ENCODE assay signal across 16 cellular contexts in genomic region chr1:64829411-64830033, GRCh38.
DNase-seq lines count a peak whose midpoint lies in the region; ATAC-seq, FAIRE-seq and TF ChIP-seq lines count a peak whose summit lies in the region.
"Had no signal": no experiment of that assay in that cellular context is flagged by ENCODE, and none has a peak within 500 bp of the region (broad histone marks: within the 10 kb centered on the region; RNA-seq: fewer than 3 reads in every experiment).

No MANE protein-coding gene starts in this region.

- no peaks in the 10 kb centered on the region for H3K23me2 ChIP-seq in H1 (ENCODE audit: low read depth, low read length)

- no TSS peak for BruUV-seq in OCI-LY7 (replicated peaks; lab: Mats Ljungman, UMichigan)

- no peaks in the 10 kb centered on the region for H3K27me3 ChIP-seq in H1 (replicated peaks in 1 of 4; ENCODE audit: control insufficient read depth in 3 of 4, extremely low read depth in 1 of 4, insufficient read depth in 3 of 4, low read length in 3 of 4)
- H3K27me3 ChIP-seq: MG63 had no signal

- peaks cover 8% of the 10 kb centered on the region for H3K4me1 ChIP-seq in OCI-LY7 (ENCODE audit: insufficient read depth, low read length, poor library complexity, severe bottlenecking)
- peaks cover 0 to 6% (median 0%) of the 10 kb centered on the region in 4 experiments; a peak in 1 of 7 replicates for H3K4me1 ChIP-seq in H1 (replicated peaks in 1 of 4; ENCODE audit: control insufficient read depth in 3 of 4, insufficient read depth in 4 of 4, low read length in 3 of 4)
- H3K4me1 ChIP-seq: Caco-2 had no signal

- H4K91ac ChIP-seq in H1 (replicated peaks; ENCODE audit: insufficient read length, low read length) = no peak overlapping the region

- no peak overlapping the region for H4K5ac ChIP-seq in H1 (ENCODE audit: insufficient read length, low read depth, low read length)

- H3K14ac ChIP-seq in H1 (ENCODE audit: insufficient read length) = no peak overlapping the region

- no peaks in the 10 kb centered on the region for H3K27me3 Mint-ChIP-seq in activated CD8-positive, alpha-beta memory T cell treated with anti-CD3 and anti-CD28 coated beads, Interleukin-2, amount 10 ng/mL, durations not matched to agents 7 days and 5 days
- no peaks in the 10 kb centered on the region for H3K27me3 Mint-ChIP-seq in natural killer cell treated with Interleukin-12 subunit alpha and Interleukin-12 subunit beta and Interleukin-15 and Interleukin-18, amount 100 ng/mL, for 72 hours
- H3K27me3 Mint-ChIP-seq: stimulated activated naive CD8-positive, alpha-beta T cell treated with anti-CD3 and anti-CD28 coated beads, Interleukin-15, Interleukin-2, amounts not matched to agents 100 ng/mL and 50 ng/mL, for 24 hours had no signal

- no peak overlapping the region for H3K27ac ChIP-seq in OCI-LY7 (ENCODE audit: low read depth, low read length, poor library complexity, severe bottlenecking)
- H3K27ac ChIP-seq in H1 (ENCODE audit: low read depth, low read length) = no peak overlapping the region

- peaks cover 29% of the 10 kb centered on the region for H3K36me3 ChIP-seq in OCI-LY7 (ENCODE audit: insufficient read depth, low read length)
- peaks cover 0 to 12% (median 6%) of the 10 kb centered on the region in 4 experiments; a peak in 6 of 8 replicates for H3K36me3 ChIP-seq in H1 (ENCODE audit: control insufficient read depth in 2 of 4, insufficient read depth in 4 of 4, low read length in 3 of 4)

- intact Hi-C loops in OCI-LY7 (cut with micrococcal nuclease; ENCODE audit: unreplicated experiment) = no loop called here

- 79% methylated on average over 9 of the region's 9 CpGs; no CpG with 5 or more reads in 1 of the 2 experiments for WGBS in H1 (ENCODE audit: extremely low coverage in 1 of 2, insufficient coverage in 1 of 2, insufficient read length in 1 of 2, insufficient replicate concordance in 2 of 2, low coverage in 1 of 2, low lambda C conversion rate in 2 of 2, missing lambda C conversion rate in 1 of 2), 2 experiments

- H2BK5ac ChIP-seq in H1 (ENCODE audit: low read depth, low read length) = no peak overlapping the region

- H2BK15ac ChIP-seq in H1 (ENCODE audit: low read length) = no peak overlapping the region

- peaks cover 22% of the 10 kb centered on the region for H3K36me3 Mint-ChIP-seq in activated CD8-positive, alpha-beta memory T cell treated with anti-CD3 and anti-CD28 coated beads, Interleukin-2, amount 10 ng/mL, durations not matched to agents 7 days and 5 days
- H3K36me3 Mint-ChIP-seq in natural killer cell treated with Interleukin-12 subunit alpha and Interleukin-12 subunit beta and Interleukin-15 and Interleukin-18, amount 100 ng/mL, for 72 hours = peaks cover 14% of the 10 kb centered on the region

- DNase-seq in activated CD8-positive, alpha-beta memory T cell treated with anti-CD3 and anti-CD28 coated beads, Interleukin-2, amount 10 ng/mL, durations not matched to agents 7 days and 5 days = no peak
- no peak for DNase-seq in activated CD8-positive, alpha-beta memory T cell treated with anti-CD3 and anti-CD28 coated beads for 24 hours
- DNase-seq in OCI-LY7 (ENCODE audit: low spot score) (no peak), H1 (ENCODE audit: low read depth in 1 of 2, low spot score in 2 of 2) (no peak), NCI-H2029 treated with DMSO at 0.1 percent for 48 hours (lab: John Stamatoyannopoulos, UW) (no peak)
- DNase-seq in natural killer cell treated with Interleukin-12 subunit alpha and Interleukin-12 subunit beta and Interleukin-15 and Interleukin-18, amount 100 ng/mL, for 72 hours (ENCODE audit: low spot score) = no peak
- DNase-seq in central memory CD4-positive, alpha-beta T cell = no peak
- DNase-seq: ACHN, Caco-2, left colon, MG63, NCI-H2029, posterior cingulate gyrus had no signal

- CTCF ChIA-PET in activated CD8-positive, alpha-beta memory T cell treated with anti-CD3 and anti-CD28 coated beads, Interleukin-2, amount 10 ng/mL, durations not matched to agents 7 days and 5 days (lab: Charles Lee) = interaction anchor here (1.6 kb wide), 1 partner anchor 154 kb away, joined by 3 read pairs; no protein-coding TSS in a partner anchor
- CTCF ChIA-PET in OCI-LY7 (lab: Charles Lee; ENCODE audit: unreplicated experiment) (no interaction called here), H1 (lab: Charles Lee; ENCODE audit: partially characterized antibody) (interaction anchor here (1.0 to 1.5 kb wide), 3 partner anchors 12 to 560 kb away, joined by 3 to 8 read pairs (median 5); no protein-coding TSS in a partner anchor)

- H3K9me2 ChIP-seq in OCI-LY7 (ENCODE audit: insufficient read depth, low read length) = no peaks in the 10 kb centered on the region

- H2BK120ac ChIP-seq in H1 (replicated peaks; ENCODE audit: low read depth, low read length) = no peak overlapping the region

- peaks cover 36% of the 10 kb centered on the region for H3K4me1 Mint-ChIP-seq in activated CD8-positive, alpha-beta memory T cell treated with anti-CD3 and anti-CD28 coated beads, Interleukin-2, amount 10 ng/mL, durations not matched to agents 7 days and 5 days
- H3K4me1 Mint-ChIP-seq in natural killer cell treated with Interleukin-12 subunit alpha and Interleukin-12 subunit beta and Interleukin-15 and Interleukin-18, amount 100 ng/mL, for 72 hours (ENCODE audit: low read depth in 2 of 2) = peaks cover 33 to 40% of the 10 kb centered on the region in 2 donors

- H3K4me3 ChIP-seq in OCI-LY7 (ENCODE audit: low read depth, low read length, poor library complexity, severe bottlenecking) (no peak overlapping the region), H1 (ENCODE audit: extremely low read depth in 1 of 4, insufficient read depth in 2 of 4, low read depth in 3 of 4, low read length in 4 of 4) (no peak overlapping the region)
- H3K4me3 ChIP-seq: MG63 had no signal

- 0 out of 2 replicates have a peak overlapping the region, but pooled peaks have one; percentile 23 for H3K4me2 ChIP-seq in OCI-LY7 (ENCODE audit: low read length)
- H3K4me2 ChIP-seq in H1 (ENCODE audit: insufficient read depth in 1 of 2, low read depth in 2 of 2, low read length in 2 of 2) = no peak overlapping the region

- no peak overlapping the region for H3K9ac ChIP-seq in H1 (replicated peaks in 1 of 4; ENCODE audit: extremely low read depth in 1 of 4, low read depth in 3 of 4, low read length in 3 of 4)

- TF ChIP-seq CTCF in OCI-LY7 (conservative IDR thresholded peaks at IDR 0.05; ENCODE audit: low read length) (no peak), H1 (IDR thresholded peaks at IDR 0.05; ENCODE audit: control extremely low read depth in 1 of 3, insufficient read depth in 1 of 3, low read depth in 1 of 3, low read length in 3 of 3) (no peak)

- H4K20me1 ChIP-seq in OCI-LY7 (ENCODE audit: insufficient read depth, low read length) (no peaks in the 10 kb centered on the region), H1 (replicated peaks in 1 of 2; ENCODE audit: control insufficient read depth in 1 of 2, insufficient read depth in 2 of 2, low read length in 2 of 2) (no peaks in the 10 kb centered on the region)

- no peaks in the 10 kb centered on the region for H3K9me3 ChIP-seq in OCI-LY7 (ENCODE audit: low read length)
- no peaks in the 10 kb centered on the region for H3K9me3 ChIP-seq in H1 (ENCODE audit: insufficient read depth in 2 of 2, low read depth in 1 of 2, low read length in 1 of 2)
- H3K9me3 ChIP-seq: Caco-2, MG63 had no signal

- ATAC-seq in activated CD8-positive, alpha-beta memory T cell treated with anti-CD3 and anti-CD28 coated beads, Interleukin-2, amount 10 ng/mL, durations not matched to agents 7 days and 5 days = no peak
- ATAC-seq in natural killer cell treated with Interleukin-12 subunit alpha and Interleukin-12 subunit beta and Interleukin-15 and Interleukin-18, amount 100 ng/mL, for 72 hours = no peak
- ATAC-seq in SK-N-SH treated with all-trans-retinoic acid at 6 μM for 48 hours = no peak
- ATAC-seq: HCT116, left colon had no signal

- H3K79me2 ChIP-seq in OCI-LY7 (ENCODE audit: insufficient read depth, low read depth, low read length) (no peaks in the 10 kb centered on the region), H1 (ENCODE audit: control insufficient read depth in 1 of 2, insufficient read depth in 2 of 2, low read length in 2 of 2) (no peaks in the 10 kb centered on the region)

- POLR2A ChIA-PET in OCI-LY7 (lab: Charles Lee) (no interaction called here), H1 (lab: Charles Lee; ENCODE audit: partially characterized antibody) (no interaction called here)

- no peak overlapping the region for H2BK20ac ChIP-seq in H1 (ENCODE audit: low read length)

- H3K56ac ChIP-seq in H1 (replicated peaks; ENCODE audit: insufficient read length, low read depth, low read length) = no peak overlapping the region

- H2AFZ ChIP-seq in OCI-LY7 (ENCODE audit: low read length) (no peak overlapping the region), H1 (ENCODE audit: low read length) (no peak overlapping the region)

- no peak overlapping the region for H3K23ac ChIP-seq in H1 (ENCODE audit: insufficient read length)

- no peak overlapping the region for H3K18ac ChIP-seq in H1 (ENCODE audit: extremely low read depth, low read length)

- no peak overlapping the region for H2AK5ac ChIP-seq in H1 (ENCODE audit: low read depth, low read length)

- no peaks in the 10 kb centered on the region for H3K9me3 Mint-ChIP-seq in activated CD8-positive, alpha-beta memory T cell treated with anti-CD3 and anti-CD28 coated beads, Interleukin-2, amount 10 ng/mL, durations not matched to agents 7 days and 5 days (ENCODE audit: low read depth)
- no peaks in the 10 kb centered on the region for H3K9me3 Mint-ChIP-seq in natural killer cell treated with Interleukin-12 subunit alpha and Interleukin-12 subunit beta and Interleukin-15 and Interleukin-18, amount 100 ng/mL, for 72 hours
- H3K9me3 Mint-ChIP-seq: stimulated activated naive CD8-positive, alpha-beta T cell treated with anti-CD3 and anti-CD28 coated beads, Interleukin-15, Interleukin-2, amounts not matched to agents 100 ng/mL and 50 ng/mL, for 24 hours had no signal

- peak overlapping the region; percentile 78 for H3K27ac Mint-ChIP-seq in activated CD8-positive, alpha-beta memory T cell treated with anti-CD3 and anti-CD28 coated beads, Interleukin-2, amount 10 ng/mL, durations not matched to agents 7 days and 5 days
- H3K27ac Mint-ChIP-seq in natural killer cell treated with Interleukin-12 subunit alpha and Interleukin-12 subunit beta and Interleukin-15 and Interleukin-18, amount 100 ng/mL, for 72 hours = peak overlapping the region; percentile 95 to 96

- no peak for TF ChIP-seq RAD21 in H1 (IDR thresholded peaks at IDR 0.05 in 1 of 2, conservative IDR thresholded peaks at IDR 0.05 in 1 of 2; ENCODE audit: low read depth in 2 of 2, low read length in 2 of 2)

- no peak overlapping the region for H2BK12ac ChIP-seq in H1 (ENCODE audit: low read depth, low read length)

- TF ChIP-seq POLR2A in H1 (IDR thresholded peaks at IDR 0.05; ENCODE audit: control extremely low read depth in 1 of 2, low read depth in 2 of 2, low read length in 2 of 2) = no peak

- no peak overlapping the region for H3K4ac ChIP-seq in H1 (replicated peaks; ENCODE audit: insufficient read length, low read depth, low read length)

- peak; percentile 76 for FAIRE-seq in H1 (lab: Jason Lieb, UNC)

- no peak overlapping the region for H4K8ac ChIP-seq in H1 (ENCODE audit: extremely low read depth, insufficient read depth, low read length)

- no peak overlapping the region for H3K4me3 Mint-ChIP-seq in activated CD8-positive, alpha-beta memory T cell treated with anti-CD3 and anti-CD28 coated beads, Interleukin-2, amount 10 ng/mL, durations not matched to agents 7 days and 5 days
- no peak overlapping the region for H3K4me3 Mint-ChIP-seq in natural killer cell treated with Interleukin-12 subunit alpha and Interleukin-12 subunit beta and Interleukin-15 and Interleukin-18, amount 100 ng/mL, for 72 hours

- no peaks in the 10 kb centered on the region; the same call in 1 of the 2 replicates for H3K79me1 ChIP-seq in H1 (ENCODE audit: low read depth, low read length)

- no peak for TF ChIP-seq EP300 in H1 (IDR thresholded peaks at IDR 0.05; ENCODE audit: borderline replicate concordance in 1 of 2, low read depth in 2 of 2, low read length in 2 of 2)
